In the genomic region with DNA sequence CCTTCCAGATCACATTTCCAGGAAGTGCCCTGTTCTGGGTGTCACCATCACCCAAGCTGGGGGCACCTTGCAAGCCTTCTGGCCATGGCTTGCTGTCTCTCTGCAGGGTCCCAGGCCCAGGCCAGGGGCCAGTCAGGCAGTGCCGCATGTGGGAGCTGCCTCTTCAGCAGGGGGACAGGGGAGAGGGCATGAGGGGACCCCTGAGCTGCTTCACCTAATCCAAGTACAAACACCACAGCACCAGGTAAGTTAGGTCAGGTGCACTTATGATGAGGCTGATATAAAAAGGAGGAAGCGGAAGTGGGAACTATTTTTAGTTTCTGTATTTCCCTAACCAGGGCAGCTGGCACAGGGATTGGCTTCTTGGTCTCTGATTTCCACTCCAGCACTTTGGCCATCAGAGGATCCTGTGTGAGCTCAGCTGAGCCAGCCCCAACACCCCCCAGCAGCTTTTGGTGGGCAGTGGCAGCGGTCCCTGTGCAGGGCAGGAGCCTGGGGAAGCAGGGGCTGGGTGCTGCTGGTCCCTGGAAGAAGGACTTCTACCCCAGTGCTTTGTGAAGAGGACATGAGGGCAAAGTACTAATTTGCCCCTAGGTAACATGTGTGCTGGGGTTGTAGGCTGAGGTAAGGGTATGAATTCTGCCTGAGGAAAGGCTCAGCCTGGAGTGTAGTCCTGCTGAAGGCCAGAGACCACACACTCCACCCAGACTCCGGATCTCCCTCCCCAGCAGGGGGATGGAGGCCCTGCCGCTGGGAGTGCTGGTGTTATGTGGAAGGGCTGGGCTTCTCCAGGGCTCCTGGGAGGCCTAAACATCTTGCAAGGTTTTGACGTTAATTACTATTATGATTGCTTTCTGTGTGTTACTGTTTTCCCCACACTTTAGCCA, we compare ENCODE assay signal across 11 cellular contexts. TPM values are rescaled to one million over a fixed set of nuclear protein-coding genes. Genes with fewer than 3 reads are reported as not detected.
DNase-seq lines count a peak whose midpoint lies in the region; ATAC-seq and TF ChIP-seq lines count a peak whose summit lies in the region.
"Had no signal": no experiment of that assay in that cellular context is flagged by ENCODE, and none has a peak within 500 bp of the region (broad histone marks: within the 10 kb centered on the region; RNA-seq: fewer than 3 reads in every experiment).

No MANE protein-coding gene starts in this region.

- intact Hi-C loops in CD4-positive, alpha-beta T cell (cut with DNase I, micrococcal nuclease), result loop anchor here (5.0 to 10.0 kb wide), 5 partner anchors 85 to 682 kb away; a partner anchor contains a TSS
- intact Hi-C loops in activated T-helper 2 cell treated with anti-CD3 and anti-CD28 coated beads, Interferon-gamma antibody, Interleukin-2, Interleukin-4, amounts not matched to agents 10 μg/mL and 5 μg/mL and 100 μg/mL, durations not matched to agents 14 hours and 24 hours and 36 hours (cut with micrococcal nuclease), result loop anchor here (5.0 to 10.0 kb wide), 2 partner anchors 353 to 825 kb away; a partner anchor contains a TSS

- no peaks in the 10 kb centered on the region for H3K9me3 Mint-ChIP-seq in CD4-positive, alpha-beta T cell
- H3K9me3 Mint-ChIP-seq in activated T-helper 2 cell treated with anti-CD3 and anti-CD28 coated beads, Interferon-gamma antibody, Interleukin-2, Interleukin-4, amounts not matched to agents 10 μg/mL and 5 μg/mL and 100 μg/mL, durations not matched to agents 14 hours and 24 hours and 36 hours, result no peaks in the 10 kb centered on the region
- no peaks in the 10 kb centered on the region for H3K9me3 Mint-ChIP-seq in mesothelial cell of epicardium
- H3K9me3 Mint-ChIP-seq: H9 had no signal

- ATAC-seq in CD4-positive, alpha-beta T cell (ENCODE audit: poor library complexity), result no peak
- ATAC-seq in HG03175 (IDR thresholded peaks at IDR 0.05; ENCODE audit: unreplicated experiment) (no peak), GM21367 (IDR thresholded peaks at IDR 0.05; ENCODE audit: unreplicated experiment) (no peak)

- peaks cover 8% of the 10 kb centered on the region for H3K27me3 ChIP-seq in CD4-positive, alpha-beta T cell (ENCODE audit: control insufficient read depth, insufficient read depth, low read length)
- H3K27me3 ChIP-seq in BE2C, result no peaks in the 10 kb centered on the region

- peak overlapping the region; percentile 87 for H3K4me3 Mint-ChIP-seq in CD4-positive, alpha-beta T cell
- H3K4me3 Mint-ChIP-seq in activated T-helper 2 cell treated with anti-CD3 and anti-CD28 coated beads, Interferon-gamma antibody, Interleukin-2, Interleukin-4, amounts not matched to agents 10 μg/mL and 5 μg/mL and 100 μg/mL, durations not matched to agents 14 hours and 24 hours and 36 hours (ENCODE audit: low read depth), result peak overlapping the region; percentile 8
- H3K4me3 Mint-ChIP-seq in mesothelial cell of epicardium, result peak overlapping the region; percentile 52

- peak overlapping the region; percentile 80 for H3K27ac Mint-ChIP-seq in CD4-positive, alpha-beta T cell
- H3K27ac Mint-ChIP-seq in activated T-helper 2 cell treated with anti-CD3 and anti-CD28 coated beads, Interferon-gamma antibody, Interleukin-2, Interleukin-4, amounts not matched to agents 10 μg/mL and 5 μg/mL and 100 μg/mL, durations not matched to agents 14 hours and 24 hours and 36 hours, result no peak overlapping the region
- peak overlapping the region; percentile 43 for H3K27ac Mint-ChIP-seq in mesothelial cell of epicardium
- H3K27ac Mint-ChIP-seq: H9 had no signal

- no peak for DNase-seq in CD4-positive, alpha-beta T cell
- no peak for DNase-seq in activated T-helper 2 cell treated with anti-CD3 and anti-CD28 coated beads, Interferon-gamma antibody, Interleukin-2, Interleukin-4, amounts not matched to agents 10 μg/mL and 5 μg/mL and 100 μg/mL, durations not matched to agents 14 hours and 24 hours and 36 hours (ENCODE audit: low spot score)
- DNase-seq in mesothelial cell of epicardium (ENCODE audit: low spot score in 2 of 2, unreplicated experiment in 2 of 2) (no peak), BE2C (no peak), middle frontal gyrus (ENCODE audit: extremely low spot score, low spot score) (no peak)
- DNase-seq: DMS79, NCI-H2107 had no signal

- H3K36me3 Mint-ChIP-seq in CD4-positive, alpha-beta T cell (ENCODE audit: low read depth), result no peaks in the 10 kb centered on the region
- H3K36me3 Mint-ChIP-seq in activated T-helper 2 cell treated with anti-CD3 and anti-CD28 coated beads, Interferon-gamma antibody, Interleukin-2, Interleukin-4, amounts not matched to agents 10 μg/mL and 5 μg/mL and 100 μg/mL, durations not matched to agents 14 hours and 24 hours and 36 hours (ENCODE audit: low read depth), result no peaks in the 10 kb centered on the region
- H3K36me3 Mint-ChIP-seq in mesothelial cell of epicardium, result no peaks in the 10 kb centered on the region

- TF ChIP-seq CTCF in CD4-positive, alpha-beta T cell (IDR thresholded peaks at IDR 0.05), result no peak
- TF ChIP-seq CTCF in HEK293 (tag by site-specific recombination; IDR thresholded peaks at IDR 0.05) (no peak), mesothelial cell of epicardium (IDR thresholded peaks at IDR 0.05; ENCODE audit: unreplicated experiment) (no peak), BE2C (IDR thresholded peaks at IDR 0.05; ENCODE audit: low read depth, low read length) (no peak; the same call in 1 of the 2 replicates)

- H3K36me3 ChIP-seq in HEK293 (ENCODE audit: control insufficient read depth in 2 of 2, insufficient read depth in 1 of 2, low read length in 2 of 2), result no peaks in the 10 kb centered on the region
- no peaks in the 10 kb centered on the region for H3K36me3 ChIP-seq in BE2C

- H3K27me3 Mint-ChIP-seq in CD4-positive, alpha-beta T cell, result peaks cover 4% of the 10 kb centered on the region
- peaks cover 4% of the 10 kb centered on the region for H3K27me3 Mint-ChIP-seq in activated T-helper 2 cell treated with anti-CD3 and anti-CD28 coated beads, Interferon-gamma antibody, Interleukin-2, Interleukin-4, amounts not matched to agents 10 μg/mL and 5 μg/mL and 100 μg/mL, durations not matched to agents 14 hours and 24 hours and 36 hours (ENCODE audit: low read depth)
- peaks cover 51% of the 10 kb centered on the region for H3K27me3 Mint-ChIP-seq in mesothelial cell of epicardium (ENCODE audit: low read depth)

- H3K27ac ChIP-seq in CD4-positive, alpha-beta T cell (ENCODE audit: low read depth, low read length), result no peak overlapping the region
- H3K27ac ChIP-seq in HEK293 (ENCODE audit: extremely low read depth, low read depth, low read length), result no peak overlapping the region

- no peaks in the 10 kb centered on the region for H3K9me3 ChIP-seq in CD4-positive, alpha-beta T cell (ENCODE audit: control insufficient read depth, low read length)
- H3K9me3 ChIP-seq in HEK293 (ENCODE audit: control insufficient read depth, insufficient read depth, low read depth, low read length), result no peaks in the 10 kb centered on the region
- H3K9me3 ChIP-seq in BE2C, result no peaks in the 10 kb centered on the region

- peaks cover 40% of the 10 kb centered on the region for H3K4me1 Mint-ChIP-seq in CD4-positive, alpha-beta T cell (ENCODE audit: low read depth)
- H3K4me1 Mint-ChIP-seq in activated T-helper 2 cell treated with anti-CD3 and anti-CD28 coated beads, Interferon-gamma antibody, Interleukin-2, Interleukin-4, amounts not matched to agents 10 μg/mL and 5 μg/mL and 100 μg/mL, durations not matched to agents 14 hours and 24 hours and 36 hours (ENCODE audit: low read depth), result peaks cover 8% of the 10 kb centered on the region
- peaks cover 3% of the 10 kb centered on the region for H3K4me1 Mint-ChIP-seq in mesothelial cell of epicardium

- CTCF ChIA-PET in CD4-positive, alpha-beta T cell (lab: Charles Lee), result no interaction called here
- CTCF ChIA-PET in HEK293 (lab: Yijun Ruan, JAX), result interaction anchor here (0.7 to 1.1 kb wide), 2 partner anchors 108 to 241 kb away, joined by 3 to 5 read pairs; no protein-coding TSS in a partner anchor

- H3K4me3 ChIP-seq in HEK293 (ENCODE audit: low read depth, low read length) (no peak overlapping the region), BE2C (ENCODE audit: low read depth, low read length) (no peak overlapping the region)

- H3K4me1 ChIP-seq in HEK293 (ENCODE audit: control insufficient read depth, insufficient read depth, low read length) (peaks cover 11% of the 10 kb centered on the region; the same call in 1 of the 2 replicates), BE2C (peaks cover 31% of the 10 kb centered on the region)

- POLR2A ChIA-PET in CD4-positive, alpha-beta T cell (lab: Charles Lee), result no interaction called here
- POLR2A ChIA-PET in HEK293 (lab: Yijun Ruan, JAX), result no interaction called here

TF ChIP-seq in HEK293, 187 proteins besides CTCF, POLR2A, EP300 and RAD21 (continues in another document):
- TF ChIP-seq ZNF114 (tag by site-specific recombination; IDR thresholded peaks at IDR 0.05), result no peak
- TF ChIP-seq ZNF140 (tag by site-specific recombination; IDR thresholded peaks at IDR 0.05), result no peak
- 0 out of 2 replicates have a peak, but pooled peaks have one; percentile 13 for TF ChIP-seq ZBTB20 (tag by site-specific recombination; IDR thresholded peaks at IDR 0.05)
- peak; percentile 29; the same call in 1 of the 2 replicates for TF ChIP-seq ZNF341 (tag by site-specific recombination; IDR thresholded peaks at IDR 0.05; ENCODE audit: low read depth)
- TF ChIP-seq GLI4 (tag by site-specific recombination; IDR thresholded peaks at IDR 0.05), result no peak
- TF ChIP-seq ZNF548 (tag by site-specific recombination; IDR thresholded peaks at IDR 0.05), result no peak

RNA-seq across cellular contexts. Expression of a gene that starts 3.3 kb away (rescaled TPM):
- total RNA-seq in CD4-positive, alpha-beta T cell, result 1 to 10 TPM; 3.4 to 3.8 TPM
- total RNA-seq in activated T-helper 2 cell treated with anti-CD3 and anti-CD28 coated beads, Interferon-gamma antibody, Interleukin-2, Interleukin-4, amounts not matched to agents 10 μg/mL and 5 μg/mL and 100 μg/mL, durations not matched to agents 14 hours and 24 hours and 36 hours, result 6.9 and 8.2 TPM in 2 replicates
- 5.0 to 5.4 TPM (median 5.1 TPM) in 3 replicates for total RNA-seq in mesothelial cell of epicardium
- polyA plus RNA-seq in BE2C (2012; ENCODE audit: insufficient read depth, insufficient read length, low read depth), result 13.6 TPM

Comparison
In these comparisons a context has a peak if more than half of its experiments do, and no peak if none do; other contexts are left out.
1. H3K4me3 Mint-ChIP-seq: peak in every context shown above with its lines; median percentile 87 in CD4-positive, alpha-beta T cell; 52 in mesothelial cell of epicardium; 8 in activated T-helper 2 cell treated with anti-CD3 and anti-CD28 coated beads, Interferon-gamma antibody, Interleukin-2, Interleukin-4, amounts not matched to agents 10 μg/mL and 5 μg/mL and 100 μg/mL, durations not matched to agents 14 hours and 24 hours and 36 hours.